ENCODE assay signal across 1 cellular context in the genomic region with DNA sequence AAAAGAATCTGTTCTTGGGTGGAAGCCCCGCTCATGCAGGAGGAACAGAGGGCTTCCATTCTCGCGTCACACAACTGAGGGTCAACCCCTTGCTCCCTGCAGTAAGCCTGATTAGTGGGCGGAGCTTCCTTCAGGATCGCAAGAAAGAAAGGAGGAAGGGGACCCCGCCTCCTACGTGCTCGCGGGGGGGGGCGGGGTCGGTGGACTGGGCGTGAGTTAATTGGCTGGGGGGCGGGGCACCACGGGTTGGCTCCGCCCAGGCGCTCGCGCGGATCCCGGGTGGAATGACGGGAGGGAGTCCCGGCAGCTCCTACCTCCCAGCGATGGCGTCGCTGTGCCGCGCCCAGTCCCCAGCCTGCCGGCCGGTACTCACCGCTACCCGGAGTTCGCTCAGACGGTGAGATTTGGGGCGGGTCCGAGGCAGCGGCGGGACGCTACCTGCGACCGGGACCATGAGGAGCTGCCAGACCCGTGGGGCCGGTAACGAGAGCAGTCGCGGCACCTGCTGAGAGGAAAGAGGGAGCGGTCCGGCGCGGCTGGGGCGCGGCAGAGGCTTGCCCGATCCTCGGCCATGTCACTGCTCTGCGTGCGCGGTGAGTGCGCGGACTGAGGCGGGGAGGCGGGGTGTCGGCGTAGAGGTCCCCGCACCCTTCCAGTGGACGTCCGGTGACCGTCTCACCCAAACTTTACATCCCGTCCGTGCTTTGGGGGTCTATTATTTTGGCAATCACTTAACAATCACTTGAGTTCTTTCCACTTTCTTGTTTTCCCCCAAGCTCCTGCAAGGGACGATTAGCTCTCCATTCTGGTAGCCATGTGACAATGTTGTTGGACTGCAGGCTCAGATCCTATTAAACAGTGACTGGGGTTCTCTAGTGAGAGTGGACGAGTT.
TF ChIP-seq lines count a peak whose summit lies in the region.

UNC13B (plus strand) TSS at position 297 of the 892 bp plus-strand sequence; CDS start at position 572, 275 bp downstream.

TF ChIP-seq in WTC11, 78 proteins besides CTCF, POLR2A, EP300 and RAD21 (continued from another document):
- TF ChIP-seq, protein P1, sequence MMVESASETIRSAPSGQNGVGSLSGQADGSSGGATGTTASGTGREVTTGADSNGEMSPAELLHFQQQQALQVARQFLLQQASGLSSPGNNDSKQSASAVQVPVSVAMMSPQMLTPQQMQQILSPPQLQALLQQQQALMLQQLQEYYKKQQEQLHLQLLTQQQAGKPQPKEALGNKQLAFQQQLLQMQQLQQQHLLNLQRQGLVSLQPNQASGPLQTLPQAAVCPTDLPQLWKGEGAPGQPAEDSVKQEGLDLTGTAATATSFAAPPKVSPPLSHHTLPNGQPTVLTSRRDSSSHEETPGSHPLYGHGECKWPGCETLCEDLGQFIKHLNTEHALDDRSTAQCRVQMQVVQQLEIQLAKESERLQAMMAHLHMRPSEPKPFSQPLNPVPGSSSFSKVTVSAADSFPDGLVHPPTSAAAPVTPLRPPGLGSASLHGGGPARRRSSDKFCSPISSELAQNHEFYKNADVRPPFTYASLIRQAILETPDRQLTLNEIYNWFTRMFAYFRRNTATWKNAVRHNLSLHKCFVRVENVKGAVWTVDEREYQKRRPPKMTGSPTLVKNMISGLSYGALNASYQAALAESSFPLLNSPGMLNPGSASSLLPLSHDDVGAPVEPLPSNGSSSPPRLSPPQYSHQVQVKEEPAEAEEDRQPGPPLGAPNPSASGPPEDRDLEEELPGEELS (CRISPR knock-in tag; IDR thresholded peaks at IDR 0.05), result peak; percentile 74; the same call in 1 of the 2 replicates
- TF ChIP-seq RELA (CRISPR knock-in tag; IDR thresholded peaks at IDR 0.05; ENCODE audit: borderline replicate concordance) (0 out of 2 replicates have a peak, but pooled peaks have one; percentile 44), ETV6 (CRISPR knock-in tag; IDR thresholded peaks at IDR 0.05) (no peak; the same call in 1 of the 2 replicates), E2F5 (CRISPR knock-in tag; IDR thresholded peaks at IDR 0.05) (peak; percentile 63; the same call in 1 of the 2 replicates), ARID4B (CRISPR knock-in tag; IDR thresholded peaks at IDR 0.05; ENCODE audit: borderline replicate concordance) (peak; percentile 71; the same call in 1 of the 2 replicates), ZNF423 (CRISPR knock-in tag; IDR thresholded peaks at IDR 0.05) (no peak), TEAD1 (CRISPR knock-in tag; IDR thresholded peaks at IDR 0.05) (peak; percentile 63), FOXP1 (CRISPR knock-in tag; IDR thresholded peaks at IDR 0.05; ENCODE audit: borderline replicate concordance) (peak; percentile 66; the same call in 1 of the 2 replicates), SMAD3 (CRISPR knock-in tag; IDR thresholded peaks at IDR 0.05; ENCODE audit: borderline replicate concordance) (no peak), SP1 (CRISPR knock-in tag; conservative IDR thresholded peaks at IDR 0.05) (peak; percentile 80), GABPB1 (CRISPR knock-in tag; IDR thresholded peaks at IDR 0.05) (peak; percentile 32; the same call in 1 of the 2 replicates), ELF4 (CRISPR knock-in tag; IDR thresholded peaks at IDR 0.05; ENCODE audit: low read depth) (0 out of 2 replicates have a peak, but pooled peaks have one; percentile 44), ZNF317 (CRISPR knock-in tag; IDR thresholded peaks at IDR 0.05; ENCODE audit: borderline replicate concordance, low read depth) (0 out of 2 replicates have a peak, but pooled peaks have one; percentile 23), AFF4 (CRISPR knock-in tag; IDR thresholded peaks at IDR 0.05; ENCODE audit: borderline replicate concordance) (0 out of 2 replicates have a peak, but pooled peaks have one; percentile 44)
- TF ChIP-seq, protein P2, sequence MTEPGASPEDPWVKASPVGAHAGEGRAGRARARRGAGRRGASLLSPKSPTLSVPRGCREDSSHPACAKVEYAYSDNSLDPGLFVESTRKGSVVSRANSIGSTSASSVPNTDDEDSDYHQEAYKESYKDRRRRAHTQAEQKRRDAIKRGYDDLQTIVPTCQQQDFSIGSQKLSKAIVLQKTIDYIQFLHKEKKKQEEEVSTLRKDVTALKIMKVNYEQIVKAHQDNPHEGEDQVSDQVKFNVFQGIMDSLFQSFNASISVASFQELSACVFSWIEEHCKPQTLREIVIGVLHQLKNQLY (CRISPR knock-in tag; IDR thresholded peaks at IDR 0.05), result 0 out of 2 replicates have a peak, but pooled peaks have one; percentile 54
- TF ChIP-seq, protein P3, sequence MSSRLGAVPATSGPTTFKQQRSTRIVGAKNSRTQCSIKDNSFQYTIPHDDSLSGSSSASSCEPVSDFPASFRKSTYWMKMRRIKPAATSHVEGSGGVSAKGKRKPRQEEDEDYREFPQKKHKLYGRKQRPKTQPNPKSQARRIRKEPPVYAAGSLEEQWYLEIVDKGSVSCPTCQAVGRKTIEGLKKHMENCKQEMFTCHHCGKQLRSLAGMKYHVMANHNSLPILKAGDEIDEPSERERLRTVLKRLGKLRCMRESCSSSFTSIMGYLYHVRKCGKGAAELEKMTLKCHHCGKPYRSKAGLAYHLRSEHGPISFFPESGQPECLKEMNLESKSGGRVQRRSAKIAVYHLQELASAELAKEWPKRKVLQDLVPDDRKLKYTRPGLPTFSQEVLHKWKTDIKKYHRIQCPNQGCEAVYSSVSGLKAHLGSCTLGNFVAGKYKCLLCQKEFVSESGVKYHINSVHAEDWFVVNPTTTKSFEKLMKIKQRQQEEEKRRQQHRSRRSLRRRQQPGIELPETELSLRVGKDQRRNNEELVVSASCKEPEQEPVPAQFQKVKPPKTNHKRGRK (CRISPR knock-in tag; IDR thresholded peaks at IDR 0.05; ENCODE audit: borderline replicate concordance), result no peak
- TF ChIP-seq, protein P4, sequence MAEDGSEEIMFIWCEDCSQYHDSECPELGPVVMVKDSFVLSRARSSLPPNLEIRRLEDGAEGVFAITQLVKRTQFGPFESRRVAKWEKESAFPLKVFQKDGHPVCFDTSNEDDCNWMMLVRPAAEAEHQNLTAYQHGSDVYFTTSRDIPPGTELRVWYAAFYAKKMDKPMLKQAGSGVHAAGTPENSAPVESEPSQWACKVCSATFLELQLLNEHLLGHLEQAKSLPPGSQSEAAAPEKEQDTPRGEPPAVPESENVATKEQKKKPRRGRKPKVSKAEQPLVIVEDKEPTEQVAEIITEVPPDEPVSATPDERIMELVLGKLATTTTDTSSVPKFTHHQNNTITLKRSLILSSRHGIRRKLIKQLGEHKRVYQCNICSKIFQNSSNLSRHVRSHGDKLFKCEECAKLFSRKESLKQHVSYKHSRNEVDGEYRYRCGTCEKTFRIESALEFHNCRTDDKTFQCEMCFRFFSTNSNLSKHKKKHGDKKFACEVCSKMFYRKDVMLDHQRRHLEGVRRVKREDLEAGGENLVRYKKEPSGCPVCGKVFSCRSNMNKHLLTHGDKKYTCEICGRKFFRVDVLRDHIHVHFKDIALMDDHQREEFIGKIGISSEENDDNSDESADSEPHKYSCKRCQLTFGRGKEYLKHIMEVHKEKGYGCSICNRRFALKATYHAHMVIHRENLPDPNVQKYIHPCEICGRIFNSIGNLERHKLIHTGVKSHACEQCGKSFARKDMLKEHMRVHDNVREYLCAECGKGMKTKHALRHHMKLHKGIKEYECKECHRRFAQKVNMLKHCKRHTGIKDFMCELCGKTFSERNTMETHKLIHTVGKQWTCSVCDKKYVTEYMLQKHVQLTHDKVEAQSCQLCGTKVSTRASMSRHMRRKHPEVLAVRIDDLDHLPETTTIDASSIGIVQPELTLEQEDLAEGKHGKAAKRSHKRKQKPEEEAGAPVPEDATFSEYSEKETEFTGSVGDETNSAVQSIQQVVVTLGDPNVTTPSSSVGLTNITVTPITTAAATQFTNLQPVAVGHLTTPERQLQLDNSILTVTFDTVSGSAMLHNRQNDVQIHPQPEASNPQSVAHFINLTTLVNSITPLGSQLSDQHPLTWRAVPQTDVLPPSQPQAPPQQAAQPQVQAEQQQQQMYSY (CRISPR knock-in tag; IDR thresholded peaks at IDR 0.05), result peak; percentile 38
